In genomic region chrX:136850441-136851175, GRCh38 we compare ENCODE assay signal across 14 cellular contexts. TPM values are rescaled to one million over a fixed set of nuclear protein-coding genes. Genes with fewer than 3 reads are reported as not detected.
DNase-seq lines count a peak whose midpoint lies in the region; ATAC-seq and TF ChIP-seq lines count a peak whose summit lies in the region.
"Had no signal": no experiment of that assay in that cellular context is flagged by ENCODE, and none has a peak within 500 bp of the region (broad histone marks: within the 10 kb centered on the region; RNA-seq: fewer than 3 reads in every experiment).

No MANE protein-coding gene starts in this region.

- no peaks in the 10 kb centered on the region for H3K9me3 ChIP-seq in adipocyte (ENCODE audit: control insufficient read depth, low read length)
- H3K9me3 ChIP-seq: colonic mucosa, uterus had no signal

- H3K56ac ChIP-seq in mesendoderm (ENCODE audit: low read length) = no peak overlapping the region

- H3K27me3 ChIP-seq in adipocyte (replicated peaks; ENCODE audit: control insufficient read depth, insufficient read depth, low read length) = no peaks in the 10 kb centered on the region
- no peaks in the 10 kb centered on the region for H3K27me3 ChIP-seq in mesendoderm (ENCODE audit: insufficient read depth, low read length, poor library complexity)
- H3K27me3 ChIP-seq: colonic mucosa, uterus had no signal

- no peak overlapping the region for H3K4me2 ChIP-seq in mesendoderm (ENCODE audit: low read length)

- peak; percentile 20 for DNase-seq in AG10803 (ENCODE audit: low read depth)
- peak; percentile 6 for DNase-seq in LHCN-M2 (ENCODE audit: low read depth)
- peak; percentile 69 for DNase-seq in adipocyte (ENCODE audit: low read depth)
- no peak for DNase-seq in left lobe of liver (ENCODE audit: low spot score)
- DNase-seq in NCI-H1417 (lab: John Stamatoyannopoulos, UW) = no peak
- DNase-seq in HPDE6-E6E7 (ENCODE audit: extremely low spot score) = no peak
- no peak for DNase-seq in mesendoderm
- no peak for DNase-seq in amniotic stem cell (lab: John Stamatoyannopoulos, UW)
- DNase-seq: activated T-cell treated with anti-CD3 and anti-CD28 coated beads, Interleukin-2, amount 50 U/mL, for 1 hour; amygdala; colonic mucosa; NCI-H187; uterus had no signal

- no peak overlapping the region for H4K5ac ChIP-seq in mesendoderm (ENCODE audit: low read length)

- H3K36me3 ChIP-seq in adipocyte (ENCODE audit: control insufficient read depth, insufficient read depth, low read length, severe bottlenecking) (peaks cover 10% of the 10 kb centered on the region), mesendoderm (ENCODE audit: control insufficient read depth, insufficient read depth, low read length) (no peaks in the 10 kb centered on the region)
- H3K36me3 ChIP-seq: colonic mucosa, uterus had no signal

- no peak overlapping the region for H3K27ac ChIP-seq in mesendoderm (ENCODE audit: low read depth, low read length)
- H3K27ac ChIP-seq: colonic mucosa, uterus had no signal

- peak; percentile 69 for ATAC-seq in left lobe of liver
- ATAC-seq: activated CD4-positive, CD25-positive, alpha-beta regulatory T cell treated with anti-CD3 and anti-CD28 coated beads, Interleukin-2, amount 50 U/mL, for 24 hours had no signal

- no peak overlapping the region for H2BK15ac ChIP-seq in mesendoderm (replicated peaks; ENCODE audit: low read depth)

- no peak overlapping the region for H3K23ac ChIP-seq in mesendoderm (ENCODE audit: low read length)

- H3K4me1 ChIP-seq in adipocyte (ENCODE audit: control insufficient read depth, insufficient read depth, low read length) (peaks cover 7% of the 10 kb centered on the region), mesendoderm (ENCODE audit: control insufficient read depth, low read depth, low read length) (no peaks in the 10 kb centered on the region)
- H3K4me1 ChIP-seq: colonic mucosa, uterus had no signal

- no peaks in the 10 kb centered on the region for H3K79me1 ChIP-seq in mesendoderm (ENCODE audit: low read length)

- H3K9ac ChIP-seq in adipocyte (ENCODE audit: low read length) (no peak overlapping the region), mesendoderm (ENCODE audit: low read length) (no peak overlapping the region)

- H2AK5ac ChIP-seq in mesendoderm (ENCODE audit: low read length) = no peak overlapping the region

- H2BK120ac ChIP-seq in mesendoderm (ENCODE audit: low read depth, low read length) = no peak overlapping the region

- no peak overlapping the region for H3K18ac ChIP-seq in mesendoderm (ENCODE audit: low read length)

- H3K4ac ChIP-seq in mesendoderm (ENCODE audit: low read depth, low read length) = no peak overlapping the region

- no peak overlapping the region for H3K4me3 ChIP-seq in AG10803 (ENCODE audit: low read length)
- no peak overlapping the region for H3K4me3 ChIP-seq in adipocyte (ENCODE audit: low read length)
- no peak overlapping the region for H3K4me3 ChIP-seq in mesendoderm (ENCODE audit: low read length)
- H3K4me3 ChIP-seq: colonic mucosa, uterus had no signal

- no peak for TF ChIP-seq CTCF in AG10803 (conservative IDR thresholded peaks at IDR 0.05; ENCODE audit: low read length)

- H2BK5ac ChIP-seq in mesendoderm (ENCODE audit: low read length) = no peak overlapping the region

- no peak overlapping the region for H4K8ac ChIP-seq in mesendoderm (ENCODE audit: low read depth, low read length)

- H3K79me2 ChIP-seq in mesendoderm (ENCODE audit: control insufficient read depth, insufficient read depth, low read length) = no peaks in the 10 kb centered on the region

- no CpG with 5 or more reads among the region's 9 CpGs for WGBS in mesendoderm (ENCODE audit: extremely low coverage, insufficient coverage, low lambda C conversion rate)

RNA-seq across cellular contexts. Expression of gene RBMX, which starts 29.9 kb away (rescaled TPM):
- total RNA-seq in LHCN-M2 (2014; rRNA removed) (383 and 536 TPM in 2 replicates), left lobe of liver (30.8 TPM)
- 121 TPM for polyA plus RNA-seq in LHCN-M2 (2012)
- polyA plus RNA-seq in mesendoderm (2013, experiment 1 of 2) = 450 TPM
- polyA plus RNA-seq in mesendoderm (2013, experiment 2 of 2) = 448 TPM

Comparison
In these comparisons a context has a peak if more than half of its experiments do, and no peak if none do; other contexts are left out.
1. DNase-seq: peak in AG10803 (single experiment), LHCN-M2 (single experiment) and adipocyte (single experiment); none in left lobe of liver (single experiment), NCI-H1417 (0 of 3), HPDE6-E6E7 (single experiment), mesendoderm (single experiment) and amniotic stem cell (single experiment).
2. RNA of gene RBMX, which starts 29.9 kb away (total RNA-seq): 383 to 536 TPM in LHCN-M2; 30.8 TPM in left lobe of liver (single experiment); every median in the first group is over 10 times any median in the second.